ENCODE assay signal across 10 cellular contexts in the genomic region with DNA sequence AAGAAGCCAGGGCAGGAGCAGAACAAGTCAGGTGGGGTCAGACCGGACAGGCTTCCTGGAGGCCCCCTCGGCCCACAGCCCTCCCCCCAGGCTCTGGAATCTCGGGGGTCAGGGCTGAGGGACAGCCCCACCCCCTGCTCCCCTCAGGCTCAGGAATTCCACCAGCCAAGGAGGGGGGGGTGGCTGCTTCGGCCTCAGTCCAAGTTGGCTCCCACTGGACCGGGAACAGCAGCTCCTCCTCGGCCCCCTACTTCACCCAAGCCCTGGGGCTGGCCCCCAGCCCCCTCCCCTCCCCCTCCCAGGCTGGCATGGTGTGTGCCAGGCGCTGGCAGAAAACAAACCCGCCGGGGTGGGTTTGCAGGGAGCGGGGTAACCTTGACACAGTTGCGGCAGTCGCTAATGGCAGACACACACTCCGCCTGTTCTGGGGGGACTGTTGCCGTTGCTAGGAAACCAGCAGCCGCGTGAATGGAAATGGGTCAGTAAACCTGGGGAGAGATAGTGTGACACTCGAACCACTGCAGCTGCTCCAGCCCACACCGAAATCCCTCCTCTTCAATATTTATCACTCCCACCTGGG. TPM values are rescaled to one million over a fixed set of nuclear protein-coding genes. Genes with fewer than 3 reads are reported as not detected.
DNase-seq lines count a peak whose midpoint lies in the region; ATAC-seq, FAIRE-seq and TF ChIP-seq lines count a peak whose summit lies in the region.
"Had no signal": no experiment of that assay in that cellular context is flagged by ENCODE, and none has a peak within 500 bp of the region (broad histone marks: within the 10 kb centered on the region; RNA-seq: fewer than 3 reads in every experiment).

No MANE protein-coding gene starts in this region.

- no peak for FAIRE-seq in A549 (lab: Jason Lieb, UNC)
- FAIRE-seq: TTC549 had no signal

- H3K36me3 Mint-ChIP-seq in stimulated activated effector memory CD8-positive, alpha-beta T cell treated with anti-CD3 and anti-CD28 coated beads, Interleukin-12 subunit alpha, Interleukin-12 subunit beta, amount 100 ng/mL, for 72 hours = peaks cover 14% of the 10 kb centered on the region

- peaks cover 4% of the 10 kb centered on the region; the same call in 1 of the 2 replicates for H3F3A ChIP-seq in PC-9 (ENCODE audit: insufficient read depth, low read depth)

- H3K79me2 ChIP-seq in PC-9 (ENCODE audit: low read depth) = peaks cover 4% of the 10 kb centered on the region; the same call in 1 of the 2 replicates

- H4K20me1 ChIP-seq in PC-9 (ENCODE audit: insufficient read depth) = no peaks in the 10 kb centered on the region

- CTCF ChIA-PET in A549 (lab: Yijun Ruan, JAX) (interaction anchor here (0.6 to 18.5 kb wide), 6 partner anchors 13 to 118 kb away, joined by 3 to 314 read pairs (median 4); a partner anchor contains a TSS), PC-9 (lab: Charles Lee) (interaction anchor here (0.6 to 1.2 kb wide), 4 partner anchors 9 to 93 kb away, joined by 3 to 10 read pairs (median 4); no protein-coding TSS in a partner anchor)

- TF ChIP-seq POLR2A in A549 (IDR thresholded peaks at IDR 0.05; ENCODE audit: low read length) = no peak

- no peak overlapping the region for H3K27ac Mint-ChIP-seq in stimulated activated effector memory CD8-positive, alpha-beta T cell treated with anti-CD3 and anti-CD28 coated beads, Interleukin-12 subunit alpha, Interleukin-12 subunit beta, amount 100 ng/mL, for 72 hours

- H3K4me2 ChIP-seq in A549 = peak overlapping the region; percentile 9; the same call in 1 of the 3 replicates
- no peak overlapping the region for H3K4me2 ChIP-seq in PC-9

- no peak overlapping the region for H3K4me3 Mint-ChIP-seq in stimulated activated effector memory CD8-positive, alpha-beta T cell treated with anti-CD3 and anti-CD28 coated beads, Interleukin-12 subunit alpha, Interleukin-12 subunit beta, amount 100 ng/mL, for 72 hours

- no peaks in the 10 kb centered on the region for H3K9me3 Mint-ChIP-seq in stimulated activated effector memory CD8-positive, alpha-beta T cell treated with anti-CD3 and anti-CD28 coated beads, Interleukin-12 subunit alpha, Interleukin-12 subunit beta, amount 100 ng/mL, for 72 hours

- H3K4me3 ChIP-seq in A549 = no peak overlapping the region
- H3K4me3 ChIP-seq in PC-9 = no peak overlapping the region

- H3K9me3 ChIP-seq in A549 (no peaks in the 10 kb centered on the region), PC-9 (ENCODE audit: insufficient read depth, low read depth) (no peaks in the 10 kb centered on the region)

- intact Hi-C loops in PC-9 (cut with micrococcal nuclease; ENCODE audit: unreplicated experiment) = no loop called here

- BruUV-seq in PC-9 (replicated peaks; lab: Mats Ljungman, UMichigan) = no TSS peak

- no peak overlapping the region for H2AFZ ChIP-seq in PC-9

- H3K4me1 Mint-ChIP-seq in stimulated activated effector memory CD8-positive, alpha-beta T cell treated with anti-CD3 and anti-CD28 coated beads, Interleukin-12 subunit alpha, Interleukin-12 subunit beta, amount 100 ng/mL, for 72 hours = peaks cover 55% of the 10 kb centered on the region

- H3K27me3 ChIP-seq in PC-9 (ENCODE audit: insufficient read depth, low read depth) = no peaks in the 10 kb centered on the region

- POLR2A ChIA-PET in A549 (lab: Yijun Ruan, JAX) = no interaction called here
- POLR2A ChIA-PET in PC-9 (lab: Charles Lee; ENCODE audit: unreplicated experiment) = interaction anchor here (0.5 kb wide), 1 partner anchor 20 kb away, joined by 4 read pairs; no protein-coding TSS in a partner anchor

- WGBS in A549 (ENCODE audit: missing lambda C conversion rate) = 84% methylated on average over 9 of the region's 18 CpGs

- no peaks in the 10 kb centered on the region for H3K9me2 ChIP-seq in PC-9 (ENCODE audit: insufficient read depth)

- no peak for TF ChIP-seq RAD21 in A549 (conservative IDR thresholded peaks at IDR 0.05 in 1 of 2, IDR thresholded peaks at IDR 0.05 in 1 of 2)

- no peak for ATAC-seq in A549
- no peak for ATAC-seq in stimulated activated effector memory CD8-positive, alpha-beta T cell treated with anti-CD3 and anti-CD28 coated beads, Interleukin-12 subunit alpha, Interleukin-12 subunit beta, amount 100 ng/mL, for 72 hours

- peak overlapping the region; percentile 71 to 72; a peak in 4 of 6 replicates for H3K27ac ChIP-seq in A549
- H3K27ac ChIP-seq in PC-9 = no peak overlapping the region

- no peak for DNase-seq in A549 (ENCODE audit: low read depth in 1 of 2, low spot score in 1 of 2)
- peak; percentile 30 for DNase-seq in NCI-H2107 (lab: John Stamatoyannopoulos, UW)
- DNase-seq in glomerular visceral epithelial cell (ENCODE audit: extremely low spot score) = peak; percentile 17
- peak in 30 of 56 donors; percentile 14 to 68 (median 40) for DNase-seq in nucleus accumbens (lab: John Stamatoyannopoulos, UW)
- no peak for DNase-seq in SW 1271 (lab: John Stamatoyannopoulos, UW)
- DNase-seq in stimulated activated effector memory CD8-positive, alpha-beta T cell treated with anti-CD3 and anti-CD28 coated beads, Interleukin-12 subunit alpha, Interleukin-12 subunit beta, amount 100 ng/mL, for 72 hours (ENCODE audit: low spot score in 2 of 2) = no peak
- no peak for DNase-seq in PC-9
- DNase-seq in cortex of kidney (lab: John Stamatoyannopoulos, UW) = no peak
- DNase-seq: NCI-H2171 had no signal

- peaks cover 83% of the 10 kb centered on the region for H3K4me1 ChIP-seq in A549
- peaks cover 13% of the 10 kb centered on the region for H3K4me1 ChIP-seq in PC-9 (replicated peaks; ENCODE audit: insufficient read depth)

- no peak for TF ChIP-seq EP300 in A549 (IDR thresholded peaks at IDR 0.05)

- H3K36me3 ChIP-seq in PC-9 (ENCODE audit: low read depth) = no peaks in the 10 kb centered on the region

- no peak for TF ChIP-seq CTCF in A549 (IDR thresholded peaks at IDR 0.05)
- TF ChIP-seq CTCF in PC-9 (conservative IDR thresholded peaks at IDR 0.05) = no peak

TF ChIP-seq in A549, 52 proteins besides CTCF, POLR2A, EP300 and RAD21:
- no peak for TF ChIP-seq RCOR1 (IDR thresholded peaks at IDR 0.05; ENCODE audit: low read depth, low read length)
- no peak for TF ChIP-seq HEYL (CRISPR knock-in tag; IDR thresholded peaks at IDR 0.05)
- TF ChIP-seq, protein P1, sequence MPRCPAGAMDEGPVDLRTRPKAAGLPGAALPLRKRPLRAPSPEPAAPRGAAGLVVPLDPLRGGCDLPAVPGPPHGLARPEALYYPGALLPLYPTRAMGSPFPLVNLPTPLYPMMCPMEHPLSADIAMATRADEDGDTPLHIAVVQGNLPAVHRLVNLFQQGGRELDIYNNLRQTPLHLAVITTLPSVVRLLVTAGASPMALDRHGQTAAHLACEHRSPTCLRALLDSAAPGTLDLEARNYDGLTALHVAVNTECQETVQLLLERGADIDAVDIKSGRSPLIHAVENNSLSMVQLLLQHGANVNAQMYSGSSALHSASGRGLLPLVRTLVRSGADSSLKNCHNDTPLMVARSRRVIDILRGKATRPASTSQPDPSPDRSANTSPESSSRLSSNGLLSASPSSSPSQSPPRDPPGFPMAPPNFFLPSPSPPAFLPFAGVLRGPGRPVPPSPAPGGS (IDR thresholded peaks at IDR 0.05) = no peak
- no peak for TF ChIP-seq POLR2AphosphoS2 (conservative IDR thresholded peaks at IDR 0.05; ENCODE audit: low read length)
- TF ChIP-seq MAZ (IDR thresholded peaks at IDR 0.05; ENCODE audit: borderline replicate concordance, low read depth, low read length) = no peak
- no peak for TF ChIP-seq KDM1A (IDR thresholded peaks at IDR 0.05; ENCODE audit: low read depth)
- TF ChIP-seq TFCP2L1 (CRISPR knock-in tag; IDR thresholded peaks at IDR 0.05) = no peak
- TF ChIP-seq MYC (IDR thresholded peaks at IDR 0.05; ENCODE audit: borderline replicate concordance, low read length) = no peak
- TF ChIP-seq NR3C1 (IDR thresholded peaks at IDR 0.05) = no peak
- no peak for TF ChIP-seq CBX8 (IDR thresholded peaks at IDR 0.05)
- TF ChIP-seq CHD2 (IDR thresholded peaks at IDR 0.05; ENCODE audit: low read length, partially characterized antibody) = no peak
- no peak for TF ChIP-seq FOSL2 (IDR thresholded peaks at IDR 0.05)
- no peak for TF ChIP-seq FOSL2 (CRISPR knock-in tag; IDR thresholded peaks at IDR 0.05)
- TF ChIP-seq ZC3H11A (IDR thresholded peaks at IDR 0.05) = no peak
- TF ChIP-seq ZSCAN20 (CRISPR knock-in tag; IDR thresholded peaks at IDR 0.05) = no peak
- TF ChIP-seq, protein P2, sequence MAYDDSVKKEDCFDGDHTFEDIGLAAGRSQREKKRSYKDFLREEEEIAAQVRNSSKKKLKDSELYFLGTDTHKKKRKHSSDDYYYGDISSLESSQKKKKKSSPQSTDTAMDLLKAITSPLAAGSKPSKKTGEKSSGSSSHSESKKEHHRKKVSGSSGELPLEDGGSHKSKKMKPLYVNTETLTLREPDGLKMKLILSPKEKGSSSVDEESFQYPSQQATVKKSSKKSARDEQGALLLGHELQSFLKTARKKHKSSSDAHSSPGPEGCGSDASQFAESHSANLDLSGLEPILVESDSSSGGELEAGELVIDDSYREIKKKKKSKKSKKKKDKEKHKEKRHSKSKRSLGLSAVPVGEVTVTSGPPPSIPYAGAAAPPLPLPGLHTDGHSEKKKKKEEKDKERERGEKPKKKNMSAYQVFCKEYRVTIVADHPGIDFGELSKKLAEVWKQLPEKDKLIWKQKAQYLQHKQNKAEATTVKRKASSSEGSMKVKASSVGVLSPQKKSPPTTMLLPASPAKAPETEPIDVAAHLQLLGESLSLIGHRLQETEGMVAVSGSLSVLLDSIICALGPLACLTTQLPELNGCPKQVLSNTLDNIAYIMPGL (CRISPR knock-in tag; IDR thresholded peaks at IDR 0.05; ENCODE audit: borderline replicate concordance) = no peak
- TF ChIP-seq, protein P3, sequence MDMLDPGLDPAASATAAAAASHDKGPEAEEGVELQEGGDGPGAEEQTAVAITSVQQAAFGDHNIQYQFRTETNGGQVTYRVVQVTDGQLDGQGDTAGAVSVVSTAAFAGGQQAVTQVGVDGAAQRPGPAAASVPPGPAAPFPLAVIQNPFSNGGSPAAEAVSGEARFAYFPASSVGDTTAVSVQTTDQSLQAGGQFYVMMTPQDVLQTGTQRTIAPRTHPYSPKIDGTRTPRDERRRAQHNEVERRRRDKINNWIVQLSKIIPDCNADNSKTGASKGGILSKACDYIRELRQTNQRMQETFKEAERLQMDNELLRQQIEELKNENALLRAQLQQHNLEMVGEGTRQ (IDR thresholded peaks at IDR 0.05) = no peak
- no peak for TF ChIP-seq CBX2 (IDR thresholded peaks at IDR 0.05; ENCODE audit: borderline replicate concordance, low read depth)
- TF ChIP-seq SREBF2 (IDR thresholded peaks at IDR 0.05) = no peak

RNA-seq across cellular contexts. Expression of a gene that starts 32.4 kb away (rescaled TPM):
- polyA plus RNA-seq in A549 (2011; rRNA removed) (1.3 and 2.6 TPM in 2 replicates), A549 (2017; fragmentation: RNase III; extraction: RNeasy Plus Mini Kit Qiagen cat#74134 plus additional on column Dnase treatment) (9.8 to 11.5 TPM (median 10.0 TPM) in 3 replicates)
- polyA plus RNA-seq in A549 (2012; cell fraction: cytosol; rRNA removed) = 5.0 and 6.2 TPM in 2 replicates
- polyA plus RNA-seq in A549 (2012; cell fraction: nucleus; rRNA removed) = 12.9 and 17.1 TPM in 2 replicates
- 2.9 and 3.6 TPM in 2 replicates for polyA minus RNA-seq in A549 (2011; rRNA and poly(A)+ RNA removed)
- 45.9 and 48.8 TPM in 2 replicates for total RNA-seq in PC-9 (2021)

Comparison
In these comparisons a context has a peak if more than half of its experiments do, and no peak if none do; other contexts are left out.
1. DNase-seq: peak in NCI-H2107 (single experiment), glomerular visceral epithelial cell (single experiment) and nucleus accumbens (30 of 56); none in A549 (0 of 2), SW 1271 (0 of 2), stimulated activated effector memory CD8-positive, alpha-beta T cell treated with anti-CD3 and anti-CD28 coated beads, Interleukin-12 subunit alpha, Interleukin-12 subunit beta, amount 100 ng/mL, for 72 hours (0 of 2), PC-9 (0 of 2) and cortex of kidney (single experiment).